9 cellular contexts compared by ENCODE assay signal in the genomic region with DNA sequence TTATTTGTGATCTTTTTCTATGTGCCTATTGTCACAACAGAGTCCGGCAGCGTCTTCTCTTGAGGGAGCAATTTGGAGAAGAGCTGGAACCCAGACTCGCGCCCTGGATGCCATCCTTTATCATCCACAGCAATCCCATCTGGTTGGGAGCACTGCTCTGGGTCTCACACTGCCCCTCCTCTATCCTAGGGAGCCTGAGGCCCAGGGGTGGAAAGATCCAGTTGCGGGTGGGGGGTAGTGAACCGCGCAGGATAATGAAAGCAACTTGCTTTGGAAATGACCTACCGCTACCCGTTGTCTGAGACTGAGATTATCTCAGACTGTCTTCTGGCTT. TPM values are rescaled to one million over a fixed set of nuclear protein-coding genes. Genes with fewer than 3 reads are reported as not detected.
DNase-seq lines count a peak whose midpoint lies in the region; ATAC-seq and TF ChIP-seq lines count a peak whose summit lies in the region.
"Had no signal": no experiment of that assay in that cellular context is flagged by ENCODE, and none has a peak within 500 bp of the region (broad histone marks: within the 10 kb centered on the region; RNA-seq: fewer than 3 reads in every experiment).

No MANE protein-coding gene starts in this region.

- TF ChIP-seq POLR2A in sigmoid colon (IDR thresholded peaks at IDR 0.05) = no peak

- H3K36me3 Mint-ChIP-seq in T-helper 17 cell (ENCODE audit: low read depth) = peaks cover 10% of the 10 kb centered on the region

- H3K9me2 ChIP-seq in GM23248 (ENCODE audit: insufficient read depth) = no peaks in the 10 kb centered on the region

- in situ Hi-C loops in GM23248 (cut with MboI) = no loop called here

- peak overlapping the region; percentile 93 for H3K4me2 ChIP-seq in GM23248 (ENCODE audit: unreplicated experiment)

- no peaks in the 10 kb centered on the region for H3K27me3 Mint-ChIP-seq in T-helper 17 cell

- peak overlapping the region; percentile 87 for H3K4me3 ChIP-seq in GM23248
- H3K4me3 ChIP-seq in fibroblast of the aortic adventitia (ENCODE audit: low read depth, low read length) = peak overlapping the region; percentile 72
- peak overlapping the region; percentile 57 to 83 (median 68) for H3K4me3 ChIP-seq in sigmoid colon

- H3K9ac ChIP-seq in GM23248 = peak overlapping the region; percentile 84

- TF ChIP-seq EP300 in sigmoid colon (IDR thresholded peaks at IDR 0.05) = no peak

- WGBS in GM23248 (ENCODE audit: low coverage in 1 of 2, low lambda C conversion rate in 2 of 2, missing lambda C conversion rate in 2 of 2), 2 experiments = 0 to 1% methylated on average over 9 of the region's 9 CpGs
- 1 to 5% methylated on average over 9 of the region's 9 CpGs for WGBS in sigmoid colon, 2 donors

- H3K79me2 ChIP-seq in GM23248 (ENCODE audit: insufficient read depth) = peaks cover 45% of the 10 kb centered on the region

- no peaks in the 10 kb centered on the region for H4K20me1 ChIP-seq in GM23248 (ENCODE audit: insufficient read depth)

- H3K27ac ChIP-seq in GM23248 (peak overlapping the region; percentile 60), sigmoid colon (peak overlapping the region; percentile 77 to 84 (median 80))

- peak overlapping the region; percentile 100 for H3K4me3 Mint-ChIP-seq in T-helper 17 cell

- H2AFZ ChIP-seq in GM23248 = peak overlapping the region; percentile 23; the same call in 1 of the 2 replicates

- peaks cover 7% of the 10 kb centered on the region for H3F3A ChIP-seq in GM23248 (ENCODE audit: insufficient read depth)

- intact Hi-C loops in sigmoid colon (cut with DNase I) = loop anchor here (5.0 kb wide), 1 partner anchor 722 kb away; the partner anchor contains the start of gene TPRKB

- H3K36me3 ChIP-seq in GM23248 (ENCODE audit: low read depth) = no peaks in the 10 kb centered on the region; the same call in 1 of the 2 replicates
- H3K36me3 ChIP-seq in sigmoid colon = peaks cover 7 to 21% (median 10%) of the 10 kb centered on the region in 4 donors

- H3K27me3 ChIP-seq in GM23248 (replicated peaks; ENCODE audit: insufficient read depth) = no peaks in the 10 kb centered on the region
- no peaks in the 10 kb centered on the region for H3K27me3 ChIP-seq in sigmoid colon

- peak overlapping the region; percentile 100 for H3K27ac Mint-ChIP-seq in T-helper 17 cell

- no peak for TF ChIP-seq CTCF in fibroblast of the aortic adventitia (IDR thresholded peaks at IDR 0.05; ENCODE audit: insufficient read depth, low read length)
- no peak for TF ChIP-seq CTCF in sigmoid colon (IDR thresholded peaks at IDR 0.05)

- ATAC-seq in T-helper 17 cell (no peak), HG03025 (IDR thresholded peaks at IDR 0.05; ENCODE audit: low FRiP score, unreplicated experiment) (no peak)

- peaks cover 9% of the 10 kb centered on the region for H3K4me1 ChIP-seq in GM23248 (ENCODE audit: insufficient read depth)
- peaks cover 0 to 44% (median 39%) of the 10 kb centered on the region in 4 donors for H3K4me1 ChIP-seq in sigmoid colon

- no peaks in the 10 kb centered on the region for H3K9me3 ChIP-seq in GM23248 (ENCODE audit: low read depth)
- H3K9me3 ChIP-seq in T-helper 17 cell (ENCODE audit: control insufficient read depth, low read length, poor library complexity, severe bottlenecking) = no peaks in the 10 kb centered on the region
- H3K9me3 ChIP-seq in sigmoid colon = no peaks in the 10 kb centered on the region

- peaks cover 58% of the 10 kb centered on the region for H3K4me1 Mint-ChIP-seq in T-helper 17 cell

- peak; percentile 48 for DNase-seq in GM23248
- no peak for DNase-seq in T-helper 17 cell
- DNase-seq in fibroblast of the aortic adventitia (ENCODE audit: low read depth) = no peak
- DNase-seq in sigmoid colon = no peak
- DNase-seq in NCI-H2081 treated with DMSO at 0.1 percent for 48 hours (lab: John Stamatoyannopoulos, UW) = no peak
- DNase-seq in cerebellar cortex (ENCODE audit: low spot score) = no peak
- no peak for DNase-seq in islet precursor cell
- DNase-seq: NCI-H1694 had no signal

RNA-seq across cellular contexts. Expression of gene WBP1, which starts 0.7 kb away (rescaled TPM):
- 37.9 and 58.7 TPM in 2 replicates for total RNA-seq in GM23248 (2014; rRNA removed; shearing (Covaris generic))
- polyA plus RNA-seq in GM23248 (2016; fragmentation: Nextera tagmentation; extraction: Ambion mirVana) = 42.4 and 47.1 TPM in 2 replicates
- 10 to 100 TPM; 61.7 to 64.2 TPM for total RNA-seq in T-helper 17 cell
- 24.4 and 27.6 TPM in 2 replicates for total RNA-seq in fibroblast of the aortic adventitia (ENCODE audit: low replicate concordance)
- 10 to 100 TPM; 63.1 to 89.2 (median 74.1) TPM for total RNA-seq in sigmoid colon
- 10 to 100 TPM; 59.2 to 61.3 (median 59.3) TPM for polyA plus RNA-seq in sigmoid colon

RNA-seq across cellular contexts. Expression of gene INO80B, which starts 4.0 kb away (rescaled TPM):
- total RNA-seq in GM23248 (2014; rRNA removed; shearing (Covaris generic)) = 10.9 and 32.5 TPM in 2 replicates
- polyA plus RNA-seq in GM23248 (2016; fragmentation: Nextera tagmentation; extraction: Ambion mirVana) (3.8 and 4.9 TPM in 2 replicates), sigmoid colon (10 to 100 TPM; 12.9 to 36.9 (median 19.2) TPM)
- total RNA-seq in T-helper 17 cell (10 to 100 TPM; 35.1 to 45.2 TPM), fibroblast of the aortic adventitia (ENCODE audit: low replicate concordance) (13.5 and 28.0 TPM in 2 replicates), sigmoid colon (10 to 100 TPM in 2 of 4 donors, 1 to 10 TPM in 2; 7.5 to 41.8 (median 15.0) TPM)

RNA-seq across cellular contexts. Expression of gene MOGS, which starts 6.3 kb away (rescaled TPM):
- 55.7 and 58.6 TPM in 2 replicates for total RNA-seq in GM23248 (2014; rRNA removed; shearing (Covaris generic))
- polyA plus RNA-seq in GM23248 (2016; fragmentation: Nextera tagmentation; extraction: Ambion mirVana) (14.5 and 16.8 TPM in 2 replicates), sigmoid colon (10 to 100 TPM in 2 of 3 donors, 1 to 10 TPM in 1; 7.8 to 44.7 (median 10.2) TPM)
- total RNA-seq in T-helper 17 cell (10 to 100 TPM; 66.2 to 68.9 TPM), fibroblast of the aortic adventitia (ENCODE audit: low replicate concordance) (15.2 and 25.3 TPM in 2 replicates), sigmoid colon (10 to 100 TPM; 21.4 to 34.3 (median 26.3) TPM)

RNA-seq across cellular contexts. Expression of gene MRPL53, which starts 13.6 kb away (rescaled TPM):
- 14.8 and 18.5 TPM in 2 replicates for total RNA-seq in GM23248 (2014; rRNA removed; shearing (Covaris generic))
- polyA plus RNA-seq in GM23248 (2016; fragmentation: Nextera tagmentation; extraction: Ambion mirVana) (69.2 and 71.0 TPM in 2 replicates), sigmoid colon (10 to 100 TPM; 57.7 to 75.6 (median 64.7) TPM)
- total RNA-seq in T-helper 17 cell (10 to 100 TPM; 31.4 to 67.9 TPM), fibroblast of the aortic adventitia (ENCODE audit: low replicate concordance) (19.3 and 30.2 TPM in 2 replicates), sigmoid colon (10 to 100 TPM; 10.2 to 77.1 (median 36.7) TPM)

RNA-seq across cellular contexts. Expression of gene RTKN, which starts 17.2 kb away (rescaled TPM):
- total RNA-seq in GM23248 (2014; rRNA removed; shearing (Covaris generic)) = 13.5 and 17.5 TPM in 2 replicates
- 13.0 and 14.5 TPM in 2 replicates for polyA plus RNA-seq in GM23248 (2016; fragmentation: Nextera tagmentation; extraction: Ambion mirVana)
- under 1 TPM; 0.37 to 0.57 TPM for total RNA-seq in T-helper 17 cell
- total RNA-seq in fibroblast of the aortic adventitia (ENCODE audit: low replicate concordance) = 12.0 and 15.7 TPM in 2 replicates
- total RNA-seq in sigmoid colon = 10 to 100 TPM; 13.5 to 20.0 (median 17.0) TPM
- polyA plus RNA-seq in sigmoid colon = 10 to 100 TPM; 15.0 to 44.6 (median 16.2) TPM
